In the genomic region with DNA sequence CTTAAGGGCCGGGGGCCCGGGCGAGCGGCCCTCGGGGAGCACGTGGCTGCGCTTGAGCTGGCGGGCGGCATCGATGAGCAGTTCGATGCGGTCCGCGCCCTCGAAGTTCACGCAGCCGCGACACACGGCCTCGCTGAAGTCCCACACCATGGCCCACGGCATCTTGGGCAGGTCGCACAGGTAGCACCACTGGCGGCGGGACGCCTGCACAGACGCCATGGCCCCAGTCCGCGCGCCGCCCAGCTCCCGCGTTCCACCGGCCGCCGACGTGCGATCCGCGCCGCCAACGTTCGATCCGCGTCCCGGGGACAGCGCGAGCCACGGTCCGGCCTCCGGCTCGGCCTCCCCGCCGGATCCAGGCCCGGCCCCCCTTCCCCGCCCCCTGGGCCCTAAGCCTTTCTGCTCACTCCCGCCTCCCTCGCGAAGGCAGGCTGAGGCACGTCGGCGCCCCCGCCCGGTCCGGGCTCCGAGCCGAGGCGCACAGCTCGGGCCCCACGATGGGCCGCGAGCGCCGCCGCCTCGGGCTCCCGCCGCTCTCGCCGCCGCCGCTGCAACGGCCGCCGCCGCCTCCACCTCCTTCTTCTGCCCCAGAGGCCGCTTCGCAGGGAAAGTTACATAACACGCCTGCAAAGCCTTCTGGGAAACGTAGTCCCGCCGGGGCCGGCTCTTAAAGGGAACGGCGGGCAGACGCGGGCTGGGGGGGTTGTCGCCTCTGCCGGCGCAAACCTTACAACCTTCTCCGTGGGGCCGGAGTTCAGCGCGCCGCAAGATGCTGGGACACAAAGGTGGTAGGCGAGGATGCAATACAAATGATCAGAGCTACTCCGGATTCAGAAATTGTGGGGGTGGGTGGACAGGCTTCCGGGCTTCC, we compare ENCODE assay signal across 1 cellular context.
A peak's percentile ranks its signal among the peaks of the same experiment; 100 is the strongest.
TF ChIP-seq lines count a peak whose summit lies in the region.

A gene with protein sequence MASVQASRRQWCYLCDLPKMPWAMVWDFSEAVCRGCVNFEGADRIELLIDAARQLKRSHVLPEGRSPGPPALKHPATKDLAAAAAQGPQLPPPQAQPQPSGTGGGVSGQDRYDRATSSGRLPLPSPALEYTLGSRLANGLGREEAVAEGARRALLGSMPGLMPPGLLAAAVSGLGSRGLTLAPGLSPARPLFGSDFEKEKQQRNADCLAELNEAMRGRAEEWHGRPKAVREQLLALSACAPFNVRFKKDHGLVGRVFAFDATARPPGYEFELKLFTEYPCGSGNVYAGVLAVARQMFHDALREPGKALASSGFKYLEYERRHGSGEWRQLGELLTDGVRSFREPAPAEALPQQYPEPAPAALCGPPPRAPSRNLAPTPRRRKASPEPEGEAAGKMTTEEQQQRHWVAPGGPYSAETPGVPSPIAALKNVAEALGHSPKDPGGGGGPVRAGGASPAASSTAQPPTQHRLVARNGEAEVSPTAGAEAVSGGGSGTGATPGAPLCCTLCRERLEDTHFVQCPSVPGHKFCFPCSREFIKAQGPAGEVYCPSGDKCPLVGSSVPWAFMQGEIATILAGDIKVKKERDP (minus strand): TSS at position 586 of the 871 bp plus-strand sequence. CDS start 367 bp downstream, at position 219.

TF ChIP-seq in HepG2, 621 proteins besides CTCF, POLR2A, EP300 and RAD21 (continued from another document and continues in another):
- TF ChIP-seq, protein P1, sequence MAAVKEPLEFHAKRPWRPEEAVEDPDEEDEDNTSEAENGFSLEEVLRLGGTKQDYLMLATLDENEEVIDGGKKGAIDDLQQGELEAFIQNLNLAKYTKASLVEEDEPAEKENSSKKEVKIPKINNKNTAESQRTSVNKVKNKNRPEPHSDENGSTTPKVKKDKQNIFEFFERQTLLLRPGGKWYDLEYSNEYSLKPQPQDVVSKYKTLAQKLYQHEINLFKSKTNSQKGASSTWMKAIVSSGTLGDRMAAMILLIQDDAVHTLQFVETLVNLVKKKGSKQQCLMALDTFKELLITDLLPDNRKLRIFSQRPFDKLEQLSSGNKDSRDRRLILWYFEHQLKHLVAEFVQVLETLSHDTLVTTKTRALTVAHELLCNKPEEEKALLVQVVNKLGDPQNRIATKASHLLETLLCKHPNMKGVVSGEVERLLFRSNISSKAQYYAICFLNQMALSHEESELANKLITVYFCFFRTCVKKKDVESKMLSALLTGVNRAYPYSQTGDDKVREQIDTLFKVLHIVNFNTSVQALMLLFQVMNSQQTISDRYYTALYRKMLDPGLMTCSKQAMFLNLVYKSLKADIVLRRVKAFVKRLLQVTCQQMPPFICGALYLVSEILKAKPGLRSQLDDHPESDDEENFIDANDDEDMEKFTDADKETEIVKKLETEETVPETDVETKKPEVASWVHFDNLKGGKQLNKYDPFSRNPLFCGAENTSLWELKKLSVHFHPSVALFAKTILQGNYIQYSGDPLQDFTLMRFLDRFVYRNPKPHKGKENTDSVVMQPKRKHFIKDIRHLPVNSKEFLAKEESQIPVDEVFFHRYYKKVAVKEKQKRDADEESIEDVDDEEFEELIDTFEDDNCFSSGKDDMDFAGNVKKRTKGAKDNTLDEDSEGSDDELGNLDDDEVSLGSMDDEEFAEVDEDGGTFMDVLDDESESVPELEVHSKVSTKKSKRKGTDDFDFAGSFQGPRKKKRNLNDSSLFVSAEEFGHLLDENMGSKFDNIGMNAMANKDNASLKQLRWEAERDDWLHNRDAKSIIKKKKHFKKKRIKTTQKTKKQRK (IDR thresholded peaks at IDR 0.05; ENCODE audit: low read length), result no peak
- TF ChIP-seq ZNF160 (CRISPR knock-in tag; IDR thresholded peaks at IDR 0.05) (no peak; the same call in 1 of the 2 replicates), NCOA1 (CRISPR knock-in tag; IDR thresholded peaks at IDR 0.05) (no peak), KDM5A (IDR thresholded peaks at IDR 0.05; ENCODE audit: borderline replicate concordance, low read length) (no peak), ZSCAN12 (CRISPR knock-in tag; IDR thresholded peaks at IDR 0.05) (no peak), REL (CRISPR knock-in tag; conservative IDR thresholded peaks at IDR 0.05) (no peak), ZNF225 (CRISPR knock-in tag; IDR thresholded peaks at IDR 0.05) (0 out of 2 replicates have a peak, but pooled peaks have one; percentile 49), NFKBIZ (CRISPR knock-in tag; IDR thresholded peaks at IDR 0.05) (no peak; the same call in 1 of the 2 replicates), SRY (CRISPR knock-in tag; IDR thresholded peaks at IDR 0.05) (0 out of 2 replicates have a peak, but pooled peaks have one; percentile 63), U2AF1 (optimal IDR thresholded peaks at IDR 0.05; ENCODE audit: low read depth, low read length) (no peak), ZNF12 (CRISPR knock-in tag; IDR thresholded peaks at IDR 0.05) (no peak), NCOR1 (IDR thresholded peaks at IDR 0.05; ENCODE audit: borderline replicate concordance, low read length) (no peak), TEAD2 (CRISPR knock-in tag; IDR thresholded peaks at IDR 0.05) (no peak), RFXANK (CRISPR knock-in tag; IDR thresholded peaks at IDR 0.05) (no peak), YEATS4 (CRISPR knock-in tag; IDR thresholded peaks at IDR 0.05; ENCODE audit: borderline replicate concordance) (peak; percentile 65; the same call in 1 of the 2 replicates), HMG20A (CRISPR knock-in tag; IDR thresholded peaks at IDR 0.05; ENCODE audit: borderline replicate concordance) (no peak), ZBTB8A (CRISPR knock-in tag; IDR thresholded peaks at IDR 0.05; ENCODE audit: borderline replicate concordance, low read depth) (no peak), MAFG (CRISPR knock-in tag; IDR thresholded peaks at IDR 0.05) (no peak), ZNF30 (CRISPR knock-in tag; IDR thresholded peaks at IDR 0.05) (no peak), SRSF9 (IDR thresholded peaks at IDR 0.05; ENCODE audit: borderline replicate concordance, insufficient read depth, low read depth, low read length, poor library complexity, severe bottlenecking) (no peak), ADNP (CRISPR knock-in tag; IDR thresholded peaks at IDR 0.05) (no peak), ZIK1 (CRISPR knock-in tag; IDR thresholded peaks at IDR 0.05; ENCODE audit: borderline replicate concordance, low read depth) (no peak)
- TF ChIP-seq, protein P2, sequence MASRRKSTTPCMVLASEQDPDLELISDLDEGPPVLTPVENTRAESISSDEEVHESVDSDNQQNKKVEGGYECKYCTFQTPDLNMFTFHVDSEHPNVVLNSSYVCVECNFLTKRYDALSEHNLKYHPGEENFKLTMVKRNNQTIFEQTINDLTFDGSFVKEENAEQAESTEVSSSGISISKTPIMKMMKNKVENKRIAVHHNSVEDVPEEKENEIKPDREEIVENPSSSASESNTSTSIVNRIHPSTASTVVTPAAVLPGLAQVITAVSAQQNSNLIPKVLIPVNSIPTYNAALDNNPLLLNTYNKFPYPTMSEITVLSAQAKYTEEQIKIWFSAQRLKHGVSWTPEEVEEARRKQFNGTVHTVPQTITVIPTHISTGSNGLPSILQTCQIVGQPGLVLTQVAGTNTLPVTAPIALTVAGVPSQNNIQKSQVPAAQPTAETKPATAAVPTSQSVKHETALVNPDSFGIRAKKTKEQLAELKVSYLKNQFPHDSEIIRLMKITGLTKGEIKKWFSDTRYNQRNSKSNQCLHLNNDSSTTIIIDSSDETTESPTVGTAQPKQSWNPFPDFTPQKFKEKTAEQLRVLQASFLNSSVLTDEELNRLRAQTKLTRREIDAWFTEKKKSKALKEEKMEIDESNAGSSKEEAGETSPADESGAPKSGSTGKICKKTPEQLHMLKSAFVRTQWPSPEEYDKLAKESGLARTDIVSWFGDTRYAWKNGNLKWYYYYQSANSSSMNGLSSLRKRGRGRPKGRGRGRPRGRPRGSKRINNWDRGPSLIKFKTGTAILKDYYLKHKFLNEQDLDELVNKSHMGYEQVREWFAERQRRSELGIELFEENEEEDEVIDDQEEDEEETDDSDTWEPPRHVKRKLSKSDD (CRISPR knock-in tag; IDR thresholded peaks at IDR 0.05; ENCODE audit: low read depth), result no peak
- TF ChIP-seq, protein P3, sequence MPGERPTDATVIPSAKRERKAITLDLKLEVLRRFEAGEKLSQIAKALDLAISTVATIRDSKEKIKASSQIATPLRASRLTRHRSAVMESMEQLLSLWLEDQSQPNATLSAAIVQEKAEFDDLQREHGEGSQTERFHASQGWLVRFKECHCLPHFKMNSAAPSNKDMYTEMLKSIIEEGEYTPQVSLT (CRISPR knock-in tag; IDR thresholded peaks at IDR 0.05; ENCODE audit: borderline replicate concordance, low read depth), result no peak
- TF ChIP-seq, protein P4, sequence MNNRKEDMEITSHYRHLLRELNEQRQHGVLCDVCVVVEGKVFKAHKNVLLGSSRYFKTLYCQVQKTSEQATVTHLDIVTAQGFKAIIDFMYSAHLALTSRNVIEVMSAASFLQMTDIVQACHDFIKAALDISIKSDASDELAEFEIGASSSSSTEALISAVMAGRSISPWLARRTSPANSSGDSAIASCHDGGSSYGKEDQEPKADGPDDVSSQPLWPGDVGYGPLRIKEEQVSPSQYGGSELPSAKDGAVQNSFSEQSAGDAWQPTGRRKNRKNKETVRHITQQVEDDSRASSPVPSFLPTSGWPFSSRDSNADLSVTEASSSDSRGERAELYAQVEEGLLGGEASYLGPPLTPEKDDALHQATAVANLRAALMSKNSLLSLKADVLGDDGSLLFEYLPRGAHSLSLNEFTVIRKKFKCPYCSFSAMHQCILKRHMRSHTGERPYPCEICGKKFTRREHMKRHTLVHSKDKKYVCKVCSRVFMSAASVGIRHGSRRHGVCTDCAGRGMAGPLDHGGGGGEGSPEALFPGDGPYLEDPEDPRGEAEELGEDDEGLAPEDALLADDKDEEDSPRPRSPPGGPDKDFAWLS (CRISPR knock-in tag; IDR thresholded peaks at IDR 0.05; ENCODE audit: borderline replicate concordance), result no peak
- TF ChIP-seq, protein P5, sequence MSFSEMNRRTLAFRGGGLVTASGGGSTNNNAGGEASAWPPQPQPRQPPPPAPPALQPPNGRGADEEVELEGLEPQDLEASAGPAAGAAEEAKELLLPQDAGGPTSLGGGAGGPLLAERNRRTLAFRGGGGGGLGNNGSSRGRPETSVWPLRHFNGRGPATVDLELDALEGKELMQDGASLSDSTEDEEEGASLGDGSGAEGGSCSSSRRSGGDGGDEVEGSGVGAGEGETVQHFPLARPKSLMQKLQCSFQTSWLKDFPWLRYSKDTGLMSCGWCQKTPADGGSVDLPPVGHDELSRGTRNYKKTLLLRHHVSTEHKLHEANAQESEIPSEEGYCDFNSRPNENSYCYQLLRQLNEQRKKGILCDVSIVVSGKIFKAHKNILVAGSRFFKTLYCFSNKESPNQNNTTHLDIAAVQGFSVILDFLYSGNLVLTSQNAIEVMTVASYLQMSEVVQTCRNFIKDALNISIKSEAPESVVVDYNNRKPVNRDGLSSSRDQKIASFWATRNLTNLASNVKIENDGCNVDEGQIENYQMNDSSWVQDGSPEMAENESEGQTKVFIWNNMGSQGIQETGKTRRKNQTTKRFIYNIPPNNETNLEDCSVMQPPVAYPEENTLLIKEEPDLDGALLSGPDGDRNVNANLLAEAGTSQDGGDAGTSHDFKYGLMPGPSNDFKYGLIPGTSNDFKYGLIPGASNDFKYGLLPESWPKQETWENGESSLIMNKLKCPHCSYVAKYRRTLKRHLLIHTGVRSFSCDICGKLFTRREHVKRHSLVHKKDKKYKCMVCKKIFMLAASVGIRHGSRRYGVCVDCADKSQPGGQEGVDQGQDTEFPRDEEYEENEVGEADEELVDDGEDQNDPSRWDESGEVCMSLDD (CRISPR knock-in tag; IDR thresholded peaks at IDR 0.05; ENCODE audit: borderline replicate concordance), result no peak
- TF ChIP-seq, protein P6, sequence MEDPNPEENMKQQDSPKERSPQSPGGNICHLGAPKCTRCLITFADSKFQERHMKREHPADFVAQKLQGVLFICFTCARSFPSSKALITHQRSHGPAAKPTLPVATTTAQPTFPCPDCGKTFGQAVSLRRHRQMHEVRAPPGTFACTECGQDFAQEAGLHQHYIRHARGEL (CRISPR knock-in tag; IDR thresholded peaks at IDR 0.05), result no peak
- TF ChIP-seq, protein P7, sequence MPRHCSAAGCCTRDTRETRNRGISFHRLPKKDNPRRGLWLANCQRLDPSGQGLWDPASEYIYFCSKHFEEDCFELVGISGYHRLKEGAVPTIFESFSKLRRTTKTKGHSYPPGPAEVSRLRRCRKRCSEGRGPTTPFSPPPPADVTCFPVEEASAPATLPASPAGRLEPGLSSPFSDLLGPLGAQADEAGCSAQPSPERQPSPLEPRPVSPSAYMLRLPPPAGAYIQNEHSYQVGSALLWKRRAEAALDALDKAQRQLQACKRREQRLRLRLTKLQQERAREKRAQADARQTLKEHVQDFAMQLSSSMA (CRISPR knock-in tag; IDR thresholded peaks at IDR 0.05), result no peak
- TF ChIP-seq, protein P8, sequence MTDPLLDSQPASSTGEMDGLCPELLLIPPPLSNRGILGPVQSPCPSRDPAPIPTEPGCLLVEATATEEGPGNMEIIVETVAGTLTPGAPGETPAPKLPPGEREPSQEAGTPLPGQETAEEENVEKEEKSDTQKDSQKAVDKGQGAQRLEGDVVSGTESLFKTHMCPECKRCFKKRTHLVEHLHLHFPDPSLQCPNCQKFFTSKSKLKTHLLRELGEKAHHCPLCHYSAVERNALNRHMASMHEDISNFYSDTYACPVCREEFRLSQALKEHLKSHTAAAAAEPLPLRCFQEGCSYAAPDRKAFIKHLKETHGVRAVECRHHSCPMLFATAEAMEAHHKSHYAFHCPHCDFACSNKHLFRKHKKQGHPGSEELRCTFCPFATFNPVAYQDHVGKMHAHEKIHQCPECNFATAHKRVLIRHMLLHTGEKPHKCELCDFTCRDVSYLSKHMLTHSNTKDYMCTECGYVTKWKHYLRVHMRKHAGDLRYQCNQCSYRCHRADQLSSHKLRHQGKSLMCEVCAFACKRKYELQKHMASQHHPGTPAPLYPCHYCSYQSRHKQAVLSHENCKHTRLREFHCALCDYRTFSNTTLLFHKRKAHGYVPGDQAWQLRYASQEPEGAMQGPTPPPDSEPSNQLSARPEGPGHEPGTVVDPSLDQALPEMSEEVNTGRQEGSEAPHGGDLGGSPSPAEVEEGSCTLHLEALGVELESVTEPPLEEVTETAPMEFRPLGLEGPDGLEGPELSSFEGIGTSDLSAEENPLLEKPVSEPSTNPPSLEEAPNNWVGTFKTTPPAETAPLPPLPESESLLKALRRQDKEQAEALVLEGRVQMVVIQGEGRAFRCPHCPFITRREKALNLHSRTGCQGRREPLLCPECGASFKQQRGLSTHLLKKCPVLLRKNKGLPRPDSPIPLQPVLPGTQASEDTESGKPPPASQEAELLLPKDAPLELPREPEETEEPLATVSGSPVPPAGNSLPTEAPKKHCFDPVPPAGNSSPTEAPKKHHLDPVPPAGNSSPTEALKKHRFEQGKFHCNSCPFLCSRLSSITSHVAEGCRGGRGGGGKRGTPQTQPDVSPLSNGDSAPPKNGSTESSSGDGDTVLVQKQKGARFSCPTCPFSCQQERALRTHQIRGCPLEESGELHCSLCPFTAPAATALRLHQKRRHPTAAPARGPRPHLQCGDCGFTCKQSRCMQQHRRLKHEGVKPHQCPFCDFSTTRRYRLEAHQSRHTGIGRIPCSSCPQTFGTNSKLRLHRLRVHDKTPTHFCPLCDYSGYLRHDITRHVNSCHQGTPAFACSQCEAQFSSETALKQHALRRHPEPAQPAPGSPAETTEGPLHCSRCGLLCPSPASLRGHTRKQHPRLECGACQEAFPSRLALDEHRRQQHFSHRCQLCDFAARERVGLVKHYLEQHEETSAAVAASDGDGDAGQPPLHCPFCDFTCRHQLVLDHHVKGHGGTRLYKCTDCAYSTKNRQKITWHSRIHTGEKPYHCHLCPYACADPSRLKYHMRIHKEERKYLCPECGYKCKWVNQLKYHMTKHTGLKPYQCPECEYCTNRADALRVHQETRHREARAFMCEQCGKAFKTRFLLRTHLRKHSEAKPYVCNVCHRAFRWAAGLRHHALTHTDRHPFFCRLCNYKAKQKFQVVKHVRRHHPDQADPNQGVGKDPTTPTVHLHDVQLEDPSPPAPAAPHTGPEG (CRISPR knock-in tag; IDR thresholded peaks at IDR 0.05), result no peak
